10 cellular contexts compared by ENCODE assay signal in the genomic region with DNA sequence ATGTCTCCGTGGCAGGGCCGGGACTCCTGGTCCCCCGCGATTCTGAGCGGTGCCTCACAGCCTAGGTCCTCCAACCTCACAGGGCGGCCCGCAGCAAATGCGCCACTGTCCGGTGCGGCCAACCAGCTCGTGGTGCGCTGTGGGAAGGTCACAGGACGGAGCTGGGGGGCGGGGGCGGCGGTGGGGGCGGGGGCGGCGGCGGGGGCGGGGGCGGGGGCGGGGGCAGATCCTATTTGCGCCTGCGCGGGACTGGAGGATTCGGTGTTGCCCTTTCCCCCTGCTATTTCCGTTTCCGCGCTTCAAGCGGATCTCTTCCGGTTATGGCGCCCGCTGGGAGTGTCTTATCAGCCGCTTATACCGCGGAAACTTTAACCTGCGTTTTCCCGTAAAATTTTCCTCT.
DNase-seq lines count a peak whose midpoint lies in the region; ATAC-seq and TF ChIP-seq lines count a peak whose summit lies in the region.
"Had no signal": no experiment of that assay in that cellular context is flagged by ENCODE, and none has a peak within 500 bp of the region (broad histone marks: within the 10 kb centered on the region; RNA-seq: fewer than 3 reads in every experiment).

No MANE protein-coding gene starts in this region.

- H3K79me1 ChIP-seq in neuronal stem cell (ENCODE audit: low read depth, low read length): no peaks in the 10 kb centered on the region

- no peak overlapping the region for H2BK12ac ChIP-seq in neuronal stem cell (ENCODE audit: low read length)

- no peaks in the 10 kb centered on the region for H3K36me3 ChIP-seq in CD8-positive, alpha-beta T cell (ENCODE audit: insufficient read depth, low read length)
- no peaks in the 10 kb centered on the region for H3K36me3 ChIP-seq in neuronal stem cell (replicated peaks in 1 of 2; ENCODE audit: control insufficient read depth in 2 of 2, insufficient read depth in 2 of 2, low read length in 2 of 2)

- POLR2A ChIA-PET in CD8-positive, alpha-beta T cell (lab: Charles Lee): no interaction called here
- POLR2A ChIA-PET in T-cell (lab: Charles Lee): no interaction called here

- H3K14ac ChIP-seq in neuronal stem cell (ENCODE audit: low read length): no peak overlapping the region

- H3K4me2 ChIP-seq in neuronal stem cell (ENCODE audit: insufficient read depth, low read length, poor library complexity, severe bottlenecking): peak overlapping the region; percentile 37

- no peak overlapping the region for H2AFZ ChIP-seq in neuronal stem cell (ENCODE audit: low read length)

- CTCF ChIA-PET in CD8-positive, alpha-beta T cell (lab: Charles Lee): no interaction called here
- CTCF ChIA-PET in T-cell (lab: Charles Lee): no interaction called here

- no peak overlapping the region for H2BK15ac ChIP-seq in neuronal stem cell (ENCODE audit: low read length)

- H2AK5ac ChIP-seq in neuronal stem cell (ENCODE audit: low read depth, low read length): no peak overlapping the region

- H4K8ac ChIP-seq in neuronal stem cell (ENCODE audit: low read depth, low read length): no peak overlapping the region

- H3K36me3 Mint-ChIP-seq in CD8-positive, alpha-beta T cell: peaks cover 5% of the 10 kb centered on the region
- no peaks in the 10 kb centered on the region for H3K36me3 Mint-ChIP-seq in T-cell

- H3K27ac Mint-ChIP-seq in CD8-positive, alpha-beta T cell: no peak overlapping the region
- H3K27ac Mint-ChIP-seq in T-cell: no peak overlapping the region

- intact Hi-C loops in CD8-positive, alpha-beta T cell (cut with DNase I, micrococcal nuclease): no loop called here

- peaks cover 3% of the 10 kb centered on the region for H3K4me1 Mint-ChIP-seq in CD8-positive, alpha-beta T cell (ENCODE audit: low read depth)
- peaks cover 0 to 2% (median 0%) of the 10 kb centered on the region in 3 donors for H3K4me1 Mint-ChIP-seq in T-cell

- H3K27ac ChIP-seq in CD8-positive, alpha-beta T cell (ENCODE audit: low read depth, low read length): no peak overlapping the region
- peak overlapping the region; percentile 59 for H3K27ac ChIP-seq in neuronal stem cell (replicated peaks; ENCODE audit: low read length)

- TF ChIP-seq CTCF in CD8-positive, alpha-beta T cell (IDR thresholded peaks at IDR 0.05): no peak
- TF ChIP-seq CTCF in fibroblast of the aortic adventitia (IDR thresholded peaks at IDR 0.05; ENCODE audit: insufficient read depth, low read length): no peak

- H3K4me1 ChIP-seq in CD8-positive, alpha-beta T cell (ENCODE audit: insufficient read depth, low read length): no peaks in the 10 kb centered on the region
- no peaks in the 10 kb centered on the region for H3K4me1 ChIP-seq in neuronal stem cell (ENCODE audit: control insufficient read depth in 2 of 2, insufficient read depth in 1 of 2, low read depth in 1 of 2, low read length in 2 of 2)

- no peak for ATAC-seq in CD8-positive, alpha-beta T cell
- ATAC-seq in T-cell (replicated peaks in 1 of 4) (no peak), HG02870 (IDR thresholded peaks at IDR 0.05; ENCODE audit: unreplicated experiment) (no peak), HG03159 (IDR thresholded peaks at IDR 0.05; ENCODE audit: unreplicated experiment) (no peak)

- H3K9me3 ChIP-seq in CD8-positive, alpha-beta T cell (ENCODE audit: low read length): peaks cover 8% of the 10 kb centered on the region
- peaks cover 0 to 2% of the 10 kb centered on the region in 2 donors for H3K9me3 ChIP-seq in neuronal stem cell (replicated peaks in 1 of 2; ENCODE audit: control insufficient read depth in 2 of 2, insufficient read depth in 1 of 2, low read depth in 1 of 2, low read length in 2 of 2)

- no peaks in the 10 kb centered on the region for H3K27me3 Mint-ChIP-seq in CD8-positive, alpha-beta T cell (ENCODE audit: low read depth)
- no peaks in the 10 kb centered on the region for H3K27me3 Mint-ChIP-seq in T-cell

- no peaks in the 10 kb centered on the region for H3K27me3 ChIP-seq in CD8-positive, alpha-beta T cell (ENCODE audit: insufficient read depth, low read length)
- no peaks in the 10 kb centered on the region for H3K27me3 ChIP-seq in neuronal stem cell (ENCODE audit: control insufficient read depth in 3 of 3, insufficient read depth in 3 of 3, low read depth in 1 of 3, low read length in 3 of 3)

- H3K9me3 Mint-ChIP-seq in CD8-positive, alpha-beta T cell: peaks cover 20% of the 10 kb centered on the region
- peaks cover 16 to 33% (median 18%) of the 10 kb centered on the region in 3 donors for H3K9me3 Mint-ChIP-seq in T-cell

- H3K4me3 Mint-ChIP-seq in CD8-positive, alpha-beta T cell: peak overlapping the region; percentile 58
- H3K4me3 Mint-ChIP-seq in T-cell: peak overlapping the region in 2 of 3 donors; percentile 39 to 46

- H3K4ac ChIP-seq in neuronal stem cell (ENCODE audit: low read length): no peak overlapping the region

- peak overlapping the region; percentile 19 for H3K18ac ChIP-seq in neuronal stem cell (ENCODE audit: low read length)

- H2BK5ac ChIP-seq in neuronal stem cell (ENCODE audit: low read length): no peak overlapping the region

- H3K4me3 ChIP-seq in CD8-positive, alpha-beta T cell (ENCODE audit: low read depth, low read length): no peak overlapping the region
- H3K4me3 ChIP-seq in fibroblast of the aortic adventitia (ENCODE audit: low read depth, low read length): peak overlapping the region; percentile 39
- H3K4me3 ChIP-seq in neuronal stem cell (ENCODE audit: low read length in 2 of 2): peak overlapping the region in 1 of 2 donors; percentile 71

- no peak overlapping the region for H3K23ac ChIP-seq in neuronal stem cell (ENCODE audit: low read depth, low read length, poor library complexity)

- H3K9ac ChIP-seq in neuronal stem cell (ENCODE audit: low read depth, low read length, poor library complexity): no peak overlapping the region

- no peak for DNase-seq in CD8-positive, alpha-beta T cell
- DNase-seq in T-cell (peak in 1 of 34 experiments; percentile 1), fibroblast of the aortic adventitia (ENCODE audit: low read depth) (peak; percentile 28), neuronal stem cell (ENCODE audit: low spot score) (no peak), NCI-H2029 (lab: John Stamatoyannopoulos, UW) (no peak), occipital lobe (lab: John Stamatoyannopoulos, UW) (no peak)
- DNase-seq: cerebellar nuclear complex, NCI-H345 had no signal

- no peak overlapping the region for H4K91ac ChIP-seq in neuronal stem cell (ENCODE audit: low read depth, low read length, poor library complexity)

- H2BK120ac ChIP-seq in neuronal stem cell (ENCODE audit: low read depth, low read length): no peak overlapping the region

- no CpG with 5 or more reads among the region's 39 CpGs for WGBS in neuronal stem cell (ENCODE audit: extremely low coverage in 2 of 2, insufficient read length in 2 of 2, insufficient replicate concordance in 1 of 2), 2 donors
